Comparison of ENCODE assay signal across 37 cellular contexts in the genomic region with DNA sequence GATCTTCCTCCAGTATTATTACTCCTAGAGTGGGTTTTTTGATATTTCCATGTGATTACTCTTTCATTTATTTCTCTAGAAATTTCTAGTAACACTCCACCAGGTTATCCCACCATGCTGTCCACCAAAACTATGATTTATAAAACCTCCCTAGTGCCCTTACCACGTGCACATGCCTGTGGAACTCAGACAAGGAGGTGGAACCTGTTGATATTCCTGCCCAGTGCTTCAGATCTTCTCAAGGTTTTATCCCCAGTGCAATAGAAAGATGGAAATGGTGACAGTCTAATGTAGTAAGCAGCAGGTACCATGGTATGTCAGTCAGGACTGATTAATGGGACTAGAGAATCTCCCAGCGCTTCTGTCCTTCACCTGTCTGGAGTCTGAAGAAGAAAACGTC. TPM values are rescaled to one million over a fixed set of nuclear protein-coding genes. Genes with fewer than 3 reads are reported as not detected.
"Had no signal": no experiment of that assay in that cellular context is flagged by ENCODE, and none has a peak within 500 bp of the region (broad histone marks: within the 10 kb centered on the region; RNA-seq: fewer than 3 reads in every experiment).

No MANE protein-coding gene starts in this region.

- H3K27ac Mint-ChIP-seq: activated CD4-positive, alpha-beta memory T cell treated with anti-CD3 and anti-CD28 coated beads, Interleukin-2, amount 10 ng/mL, durations not matched to agents 7 days and 5 days; activated CD8-positive, alpha-beta memory T cell treated with anti-CD3 and anti-CD28 coated beads, Interleukin-2, amount 10 ng/mL, durations not matched to agents 7 days and 5 days; activated naive CD8-positive, alpha-beta T cell treated with anti-CD3 and anti-CD28 coated beads, Interleukin-2, amount 10 ng/mL, durations not matched to agents 7 days and 5 days; activated T-cell treated with anti-CD3 and anti-CD28 coated beads, Interleukin-2, amount 50 U/mL, for 72 hours; activated T-helper 17 cell treated with anti-CD3 and anti-CD28 coated beads, Interleukin-2, amount 50 U/mL, for 72 hours had no signal

- H3K9me3 Mint-ChIP-seq: activated CD4-positive, alpha-beta memory T cell treated with anti-CD3 and anti-CD28 coated beads, Interleukin-2, amount 10 ng/mL, durations not matched to agents 7 days and 5 days; activated naive CD8-positive, alpha-beta T cell treated with anti-CD3 and anti-CD28 coated beads, Interleukin-2, amount 10 ng/mL, durations not matched to agents 7 days and 5 days; activated T-cell treated with anti-CD3 and anti-CD28 coated beads, Interleukin-2, amount 50 U/mL, for 72 hours; activated T-helper 17 cell treated with anti-CD3 and anti-CD28 coated beads, Interleukin-2, amount 50 U/mL, for 72 hours had no signal

- H3K4me3 ChIP-seq: ascending aorta, breast epithelium had no signal

- H3K27me3 ChIP-seq: ascending aorta, breast epithelium had no signal

- DNase-seq: activated CD4-positive, alpha-beta memory T cell treated with anti-CD3 and anti-CD28 coated beads, Interleukin-2, amount 10 ng/mL, durations not matched to agents 7 days and 5 days; activated CD4-positive, alpha-beta T cell treated with anti-CD3 and anti-CD28 coated beads for 1 hour; activated CD4-positive, alpha-beta T cell treated with anti-CD3 and anti-CD28 coated beads for 48 hours; activated CD4-positive, CD25-positive, alpha-beta regulatory T cell; activated CD8-positive, alpha-beta memory T cell treated with anti-CD3 and anti-CD28 coated beads for 24 hours; activated CD8-positive, alpha-beta memory T cell treated with anti-CD3 and anti-CD28 coated beads, Interleukin-2, amount 10 ng/mL, durations not matched to agents 7 days and 5 days; activated CD8-positive, alpha-beta memory T cell treated with anti-CD3 and anti-CD28 coated beads, Interleukin-2, amount 50 U/mL, for 48 hours; activated effector memory CD4-positive, alpha-beta T cell treated with anti-CD3 and anti-CD28 coated beads, Interleukin-2, amount 50 U/mL, for 16 hours; activated naive CD4-positive, alpha-beta T cell; activated naive CD4-positive, alpha-beta T cell treated with anti-CD3 and anti-CD28 coated beads, Interleukin-2, amount 50 U/mL, for 16 hours; activated naive CD8-positive, alpha-beta T cell treated with anti-CD3 and anti-CD28 coated beads, Interleukin-2, amount 10 ng/mL, durations not matched to agents 7 days and 5 days; activated T-cell treated with anti-CD3 and anti-CD28 coated beads, Interleukin-2, amount 50 U/mL, for 72 hours; amygdala; Kasumi-1; KBM-7; MM.1S; MV-4-11; NCI-H1092; NCI-H1436 treated with DMSO at 0.1 percent for 48 hours; NCI-H1694 treated with DMSO at 0.1 percent for 48 hours; NCI-H2029; NCI-H345; NCI-H526; NCI-H748 treated with DMSO at 0.1 percent for 48 hours; NK-92 treated with Interleukin-12 subunit alpha and Interleukin-12 subunit beta, amount 100 ng/mL, for 24 hours; Right ventricle myocardium superior; SW 1271; T-helper 1 cell; T-helper 2 cell; T-helper 9 cell; WERI-Rb-1 had no signal

- H3K27ac ChIP-seq: ascending aorta, breast epithelium, WERI-Rb-1 had no signal

- H3K36me3 ChIP-seq: ascending aorta, breast epithelium had no signal

- H3K9me3 ChIP-seq: ascending aorta, breast epithelium had no signal

- H3K4me3 Mint-ChIP-seq: activated CD4-positive, alpha-beta memory T cell treated with anti-CD3 and anti-CD28 coated beads, Interleukin-2, amount 10 ng/mL, durations not matched to agents 7 days and 5 days; activated CD8-positive, alpha-beta memory T cell treated with anti-CD3 and anti-CD28 coated beads, Interleukin-2, amount 10 ng/mL, durations not matched to agents 7 days and 5 days; activated naive CD8-positive, alpha-beta T cell treated with anti-CD3 and anti-CD28 coated beads, Interleukin-2, amount 10 ng/mL, durations not matched to agents 7 days and 5 days; activated T-cell treated with anti-CD3 and anti-CD28 coated beads, Interleukin-2, amount 50 U/mL, for 72 hours; activated T-helper 17 cell treated with anti-CD3 and anti-CD28 coated beads, Interleukin-2, amount 50 U/mL, for 72 hours had no signal

RNA-seq across cellular contexts. Expression of gene WNT1, which starts 17.3 kb away (rescaled TPM):
- total RNA-seq: activated T-helper 17 cell treated with anti-CD3 and anti-CD28 coated beads, Interleukin-2, amount 50 U/mL, for 72 hours; ascending aorta; breast epithelium; cardiac septum; NCI-H460; Right ventricle myocardium superior had no signal
- polyA plus RNA-seq: adipose tissue had no signal

RNA-seq across cellular contexts. Expression of gene DDN, which starts 38.3 kb away (rescaled TPM):
- total RNA-seq: ascending aorta had no signal
